21 cellular contexts compared by ENCODE assay signal in genomic region chr1:220812308-220812707, GRCh38.
"Had no signal": no experiment of that assay in that cellular context is flagged by ENCODE, and none has a peak within 500 bp of the region (broad histone marks: within the 10 kb centered on the region; RNA-seq: fewer than 3 reads in every experiment).

No MANE protein-coding gene starts in this region.

- H3K4me1 Mint-ChIP-seq: endodermal cell had no signal

- H3K27me3 ChIP-seq: colonic mucosa, esophagus squamous epithelium, gastrocnemius medialis, heart right ventricle, left lung had no signal

- ATAC-seq: effector memory CD8-positive, alpha-beta T cell; gastrocnemius medialis; heart right ventricle; left cardiac atrium; left lung; left ventricle myocardium superior; lower lobe of right lung; mucosa of descending colon had no signal

- H3K27ac ChIP-seq: colonic mucosa, epithelial cell of prostate, esophagus squamous epithelium, gastrocnemius medialis, heart right ventricle, left lung, lower lobe of right lung had no signal

- DNase-seq: colonic mucosa; cortex of kidney; effector CD8-positive, alpha-beta T cell; effector memory CD8-positive, alpha-beta T cell; esophagus squamous epithelium; foreskin fibroblast; foreskin melanocyte; gastrocnemius medialis; glutamatergic neuron; head of caudate nucleus; heart right ventricle; hippocampal formation; left cardiac atrium; left lung; left ventricle myocardium superior; lower lobe of right lung; mucosa of descending colon had no signal

- H3K9me3 ChIP-seq: colonic mucosa, esophagus squamous epithelium, gastrocnemius medialis, heart right ventricle, left lung, lower lobe of right lung, mucosa of descending colon had no signal

- H3K4me1 ChIP-seq: colonic mucosa, gastrocnemius medialis had no signal

- H3K27me3 Mint-ChIP-seq: dendritic cell treated with granulocyte-macrophage colony-stimulating factor and Interleukin-4, amounts not matched to agents 40 ng/mL and 50 ng/mL, for 4 days had no signal

- H3K4me3 Mint-ChIP-seq: dendritic cell treated with granulocyte-macrophage colony-stimulating factor and Interleukin-4, amounts not matched to agents 40 ng/mL and 50 ng/mL, for 4 days; effector memory CD8-positive, alpha-beta T cell; endodermal cell; mesothelial cell of epicardium had no signal

- H3K27ac Mint-ChIP-seq: dendritic cell treated with granulocyte-macrophage colony-stimulating factor and Interleukin-4, amounts not matched to agents 40 ng/mL and 50 ng/mL, for 4 days; effector memory CD8-positive, alpha-beta T cell; endodermal cell; mesothelial cell of epicardium had no signal

- H3K4me3 ChIP-seq: colonic mucosa, esophagus squamous epithelium, gastrocnemius medialis, heart right ventricle, left lung, lower lobe of right lung, mucosa of descending colon had no signal

- H3K36me3 ChIP-seq: colonic mucosa, esophagus squamous epithelium, gastrocnemius medialis had no signal

- H3K9me3 Mint-ChIP-seq: dendritic cell treated with granulocyte-macrophage colony-stimulating factor and Interleukin-4, amounts not matched to agents 40 ng/mL and 50 ng/mL, for 4 days; effector memory CD8-positive, alpha-beta T cell had no signal
